13 cellular contexts compared by ENCODE assay signal in the genomic region with DNA sequence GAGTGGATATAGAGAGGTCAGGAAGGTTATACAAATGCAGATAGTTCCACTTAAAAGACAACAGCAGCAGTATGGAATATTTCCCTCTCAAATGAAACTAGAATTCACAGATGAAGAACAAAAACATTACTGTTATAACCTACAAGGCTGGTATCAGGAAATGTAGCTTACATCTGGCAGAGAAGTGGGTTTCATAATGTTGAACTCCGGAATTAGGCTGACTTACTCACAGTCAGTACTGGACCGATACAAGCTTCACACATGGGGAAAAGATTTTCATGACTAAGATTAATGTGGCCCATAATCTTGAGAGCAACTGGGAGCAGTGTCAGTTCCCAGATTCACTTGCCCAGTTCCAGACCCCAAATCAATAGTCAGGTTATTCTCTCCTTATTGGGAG.
"Had no signal": no experiment of that assay in that cellular context is flagged by ENCODE, and none has a peak within 500 bp of the region (broad histone marks: within the 10 kb centered on the region; RNA-seq: fewer than 3 reads in every experiment).

No MANE protein-coding gene starts in this region.

- H3K9me3 ChIP-seq: esophagus squamous epithelium, tibial artery had no signal

- H3K4me3 ChIP-seq: esophagus squamous epithelium, tibial artery had no signal

- H3K36me3 ChIP-seq: esophagus squamous epithelium, tibial artery had no signal

- H3K4me1 ChIP-seq: esophagus squamous epithelium, tibial artery had no signal

- H3K27ac ChIP-seq: esophagus squamous epithelium, tibial artery had no signal

- DNase-seq: activated CD4-positive, alpha-beta T cell treated with anti-CD3 and anti-CD28 coated beads for 1 hour; activated CD4-positive, alpha-beta T cell treated with anti-CD3 and anti-CD28 coated beads, Interleukin-2, amount 50 U/mL, for 4 hours; activated naive CD4-positive, alpha-beta T cell treated with Interleukin-2 at 50 U/mL for 16 hours; cortex of kidney; effector CD4-positive, alpha-beta T cell; esophagus squamous epithelium; hypothalamus; left ventricle myocardium superior; stimulated activated CD4-positive, alpha-beta T cell treated with anti-CD3 and anti-CD28 coated beads, Interleukin-4, amount 100 ng/mL, for 1 hour; stimulated activated naive B cell treated with anti-CD40 and anti-IgM and Interleukin-4, amounts not matched to agents 10 μg/mL and 1 μg/mL and 100 μg/mL, for 72 hours; T-cell; T-helper 9 cell; tibial artery had no signal

- H3K27me3 ChIP-seq: esophagus squamous epithelium, tibial artery had no signal
